ENCODE assay signal across 11 cellular contexts in genomic region chr1:154403300-154403943, GRCh38. TPM values are rescaled to one million over a fixed set of nuclear protein-coding genes. Genes with fewer than 3 reads are reported as not detected.
DNase-seq lines count a peak whose midpoint lies in the region; ATAC-seq and TF ChIP-seq lines count a peak whose summit lies in the region.
"Had no signal": no experiment of that assay in that cellular context is flagged by ENCODE, and none has a peak within 500 bp of the region (broad histone marks: within the 10 kb centered on the region; RNA-seq: fewer than 3 reads in every experiment).

No MANE protein-coding gene starts in this region.

- no peak for ATAC-seq in activated CD4-positive, alpha-beta T cell treated with anti-CD3 and anti-CD28 coated beads for 36 hours
- ATAC-seq in omental fat pad (ENCODE audit: low FRiP score): no peak
- ATAC-seq: stimulated activated naive B cell treated with anti-CD40 and anti-IgM and Interleukin-4, amounts not matched to agents 10 μg/mL and 1 μg/mL and 100 μg/mL, for 72 hours had no signal

- H3K27me3 Mint-ChIP-seq in activated CD4-positive, alpha-beta T cell treated with anti-CD3 and anti-CD28 coated beads for 36 hours: no peaks in the 10 kb centered on the region

- CTCF ChIA-PET in activated CD4-positive, alpha-beta T cell treated with anti-CD3 and anti-CD28 coated beads for 36 hours (lab: Charles Lee): interaction anchor here (0.6 to 2.1 kb wide), 18 partner anchors 14 to 143 kb away, joined by 3 to 10 read pairs (median 4); partner anchors contain the start of gene ATP8B2
- CTCF ChIA-PET in RWPE1 (lab: Yijun Ruan, JAX): interaction anchor here (0.6 kb wide), 3 partner anchors 29 to 79 kb away, joined by 3 to 5 read pairs (median 4); no protein-coding TSS in a partner anchor

- no peaks in the 10 kb centered on the region for H3K36me3 Mint-ChIP-seq in activated CD4-positive, alpha-beta T cell treated with anti-CD3 and anti-CD28 coated beads for 36 hours (ENCODE audit: low read depth)
- H3K36me3 Mint-ChIP-seq: stimulated activated naive B cell treated with anti-CD40 and anti-IgM and Interleukin-4, amounts not matched to agents 10 μg/mL and 1 μg/mL and 100 μg/mL, for 72 hours had no signal

- DNase-seq in activated CD4-positive, alpha-beta T cell treated with anti-CD3 and anti-CD28 coated beads for 36 hours: peak; percentile 50
- DNase-seq in activated CD4-positive, alpha-beta T cell treated with anti-CD3 and anti-CD28 coated beads, Interleukin-2, amount 50 U/mL, for 48 hours: no peak
- DNase-seq in RWPE1 (ENCODE audit: low spot score) (no peak), omental fat pad (ENCODE audit: low spot score) (no peak), GM03348 (ENCODE audit: low spot score) (no peak), foreskin melanocyte (no peak)
- peak; percentile 28 for DNase-seq in activated naive CD4-positive, alpha-beta T cell treated with anti-CD3 and anti-CD28 coated beads, Interleukin-2, amount 50 U/mL, for 16 hours
- DNase-seq in stimulated activated CD8-positive, alpha-beta memory T cell treated with anti-CD3 and anti-CD28 coated beads, Interleukin-4, amount 100 ng/mL, for 48 hours: peak; percentile 44
- DNase-seq: erythroblast; GOT3; stimulated activated naive B cell treated with anti-CD40 and anti-IgM and Interleukin-4, amounts not matched to agents 10 μg/mL and 1 μg/mL and 100 μg/mL, for 72 hours had no signal

- intact Hi-C loops in activated CD4-positive, alpha-beta T cell treated with anti-CD3 and anti-CD28 coated beads for 36 hours (cut with DNase I, micrococcal nuclease): loop anchor here in 1 of 2 experiments (5.0 kb wide), 1 partner anchor 51 kb away; no protein-coding TSS in a partner anchor

- H3K27ac Mint-ChIP-seq in activated CD4-positive, alpha-beta T cell treated with anti-CD3 and anti-CD28 coated beads for 36 hours: peak overlapping the region; percentile 47
- H3K27ac Mint-ChIP-seq: stimulated activated naive B cell treated with anti-CD40 and anti-IgM and Interleukin-4, amounts not matched to agents 10 μg/mL and 1 μg/mL and 100 μg/mL, for 72 hours had no signal

- H3K4me1 Mint-ChIP-seq in activated CD4-positive, alpha-beta T cell treated with anti-CD3 and anti-CD28 coated beads for 36 hours: peaks cover 64% of the 10 kb centered on the region

- H3K9me3 Mint-ChIP-seq in activated CD4-positive, alpha-beta T cell treated with anti-CD3 and anti-CD28 coated beads for 36 hours (ENCODE audit: low read depth): no peaks in the 10 kb centered on the region
- H3K9me3 Mint-ChIP-seq: stimulated activated naive B cell treated with anti-CD40 and anti-IgM and Interleukin-4, amounts not matched to agents 10 μg/mL and 1 μg/mL and 100 μg/mL, for 72 hours had no signal

- POLR2A ChIA-PET in activated CD4-positive, alpha-beta T cell treated with anti-CD3 and anti-CD28 coated beads for 36 hours (lab: Charles Lee): interaction anchor here (0.9 kb wide), 2 partner anchors 18 to 583 kb away, joined by 4 read pairs; no protein-coding TSS in a partner anchor
- POLR2A ChIA-PET in RWPE1 (lab: Yijun Ruan, JAX; ENCODE audit: low non-redundant PET): no interaction called here

- peak overlapping the region; percentile 5; the same call in 1 of the 2 replicates for H3K27ac ChIP-seq in RWPE1

- TF ChIP-seq CTCF in RWPE1 (conservative IDR thresholded peaks at IDR 0.05; ENCODE audit: low read depth) (no peak), omental fat pad (IDR thresholded peaks at IDR 0.05) (no peak)

- H3K4me3 Mint-ChIP-seq in activated CD4-positive, alpha-beta T cell treated with anti-CD3 and anti-CD28 coated beads for 36 hours: no peak overlapping the region
- H3K4me3 Mint-ChIP-seq: stimulated activated naive B cell treated with anti-CD40 and anti-IgM and Interleukin-4, amounts not matched to agents 10 μg/mL and 1 μg/mL and 100 μg/mL, for 72 hours had no signal

RNA-seq across cellular contexts. Expression of gene IL6R, which starts 1.7 kb away (rescaled TPM):
- 10 to 100 TPM; 13.1 to 14.0 TPM for total RNA-seq in activated CD4-positive, alpha-beta T cell treated with anti-CD3 and anti-CD28 coated beads for 36 hours
- 10 to 100 TPM; 41.1 to 98.1 (median 62.5) TPM for total RNA-seq in omental fat pad

Comparison
In these comparisons a context has a peak if more than half of its experiments do, and no peak if none do; other contexts are left out.
1. DNase-seq: peak in activated CD4-positive, alpha-beta T cell treated with anti-CD3 and anti-CD28 coated beads for 36 hours (single experiment), activated naive CD4-positive, alpha-beta T cell treated with anti-CD3 and anti-CD28 coated beads, Interleukin-2, amount 50 U/mL, for 16 hours (single experiment) and stimulated activated CD8-positive, alpha-beta memory T cell treated with anti-CD3 and anti-CD28 coated beads, Interleukin-4, amount 100 ng/mL, for 48 hours (single experiment); none in activated CD4-positive, alpha-beta T cell treated with anti-CD3 and anti-CD28 coated beads, Interleukin-2, amount 50 U/mL, for 48 hours (0 of 2), RWPE1 (single experiment), omental fat pad (single experiment), GM03348 (single experiment) and foreskin melanocyte (single experiment).